Comparison of ENCODE assay signal across 14 cellular contexts in the genomic region with DNA sequence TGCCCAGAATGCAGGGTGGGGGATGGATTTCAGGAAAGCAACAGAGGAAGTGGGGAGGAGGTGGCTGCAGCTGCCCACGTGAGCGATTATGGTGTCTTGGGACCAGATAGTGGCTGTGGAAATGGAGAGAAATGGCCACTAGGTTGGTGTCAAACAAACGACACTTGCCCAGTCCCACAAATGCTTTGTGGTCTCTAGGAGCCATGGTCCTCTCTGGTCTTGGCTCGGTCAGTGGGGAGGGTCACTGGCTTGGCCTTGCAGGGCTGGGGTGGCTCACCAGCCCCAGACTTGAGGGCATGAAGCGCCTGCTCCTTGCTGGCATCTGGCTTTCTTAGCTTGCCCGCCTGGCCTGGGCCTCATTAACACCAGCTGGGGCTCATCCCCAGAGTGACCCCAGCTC. TPM values are rescaled to one million over a fixed set of nuclear protein-coding genes. Genes with fewer than 3 reads are reported as not detected.
"Had no signal": no experiment of that assay in that cellular context is flagged by ENCODE, and none has a peak within 500 bp of the region (broad histone marks: within the 10 kb centered on the region; RNA-seq: fewer than 3 reads in every experiment).

No MANE protein-coding gene starts in this region.

- H3K9me3 Mint-ChIP-seq: activated CD4-positive, alpha-beta memory T cell treated with anti-CD3 and anti-CD28 coated beads, Interleukin-2, amount 10 ng/mL, durations not matched to agents 7 days and 5 days; naive B cell had no signal

- H3K4me3 Mint-ChIP-seq: activated CD4-positive, alpha-beta memory T cell treated with anti-CD3 and anti-CD28 coated beads, Interleukin-2, amount 10 ng/mL, durations not matched to agents 7 days and 5 days; activated naive CD8-positive, alpha-beta T cell; naive B cell had no signal

- H3K27ac ChIP-seq: esophagus muscularis mucosa, foreskin keratinocyte, thoracic aorta had no signal

- H3K27ac Mint-ChIP-seq: activated CD4-positive, alpha-beta memory T cell treated with anti-CD3 and anti-CD28 coated beads, Interleukin-2, amount 10 ng/mL, durations not matched to agents 7 days and 5 days; activated naive CD8-positive, alpha-beta T cell had no signal

- H3K4me1 Mint-ChIP-seq: activated CD4-positive, alpha-beta memory T cell treated with anti-CD3 and anti-CD28 coated beads, Interleukin-2, amount 10 ng/mL, durations not matched to agents 7 days and 5 days; naive B cell had no signal

- ATAC-seq: foreskin keratinocyte; left ventricle myocardium superior; stimulated activated naive CD8-positive, alpha-beta T cell treated with anti-CD3 and anti-CD28 coated beads, Interleukin-15, Interleukin-2, amounts not matched to agents 100 U/mL and 50 U/mL, for 24 hours had no signal

- H3K36me3 Mint-ChIP-seq: activated naive CD8-positive, alpha-beta T cell; naive B cell had no signal

- DNase-seq: activated CD4-positive, alpha-beta memory T cell treated with anti-CD3 and anti-CD28 coated beads, Interleukin-2, amount 10 ng/mL, durations not matched to agents 7 days and 5 days; activated CD4-positive, CD25-positive, alpha-beta regulatory T cell treated with anti-CD3 and anti-CD28 coated beads, Interleukin-2, amount 50 U/mL, for 72 hours; activated gamma-delta T cell; activated T-cell treated with anti-CD3 and anti-CD28 coated beads, Interleukin-2, amount 50 U/mL, for 48 hours; foreskin keratinocyte; left ventricle myocardium superior; naive B cell; occipital lobe; stimulated activated CD4-positive, alpha-beta T cell treated with anti-CD3 and anti-CD28 coated beads, Interleukin-4, amount 100 ng/mL, for 1 hour; stimulated activated CD8-positive, alpha-beta memory T cell treated with anti-CD3 and anti-CD28 coated beads, Interleukin-4, amount 100 ng/mL, for 48 hours; stimulated activated naive CD8-positive, alpha-beta T cell treated with anti-CD3 and anti-CD28 coated beads, Interleukin-15, Interleukin-2, amounts not matched to agents 100 U/mL and 50 U/mL, for 24 hours had no signal

RNA-seq across cellular contexts. Expression of a gene that starts 7.2 kb away (rescaled TPM):
- total RNA-seq: activated CD4-positive, alpha-beta memory T cell treated with anti-CD3 and anti-CD28 coated beads, Interleukin-2, amount 10 ng/mL, durations not matched to agents 7 days and 5 days had no signal
